12 cellular contexts compared by ENCODE assay signal in the genomic region with DNA sequence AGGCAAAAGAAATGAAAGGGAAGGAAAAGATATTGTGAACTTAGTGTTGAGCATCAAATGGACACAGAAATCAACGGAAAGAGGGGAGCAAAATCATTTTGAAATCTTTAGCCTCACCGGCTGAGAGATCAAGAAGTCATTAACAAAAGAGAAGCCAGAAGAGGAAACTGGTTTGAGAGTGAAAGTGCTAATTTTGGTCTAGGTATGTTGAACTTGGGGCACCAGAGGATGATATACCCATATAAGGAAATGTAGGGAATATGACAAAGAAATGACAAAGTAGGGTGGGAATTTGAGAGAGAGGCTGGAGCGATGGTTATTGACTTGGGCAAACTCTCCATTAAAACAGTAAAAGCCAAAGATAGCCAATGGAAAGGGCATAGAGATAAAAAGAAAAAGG.
"Had no signal": no experiment of that assay in that cellular context is flagged by ENCODE, and none has a peak within 500 bp of the region (broad histone marks: within the 10 kb centered on the region; RNA-seq: fewer than 3 reads in every experiment).

No MANE protein-coding gene starts in this region.

- H3K4me1 ChIP-seq: ascending aorta, gastrocnemius medialis, left lung, spleen had no signal

- H3K27me3 ChIP-seq: ascending aorta, gastrocnemius medialis, left lung, spleen had no signal

- H3K4me3 ChIP-seq: ascending aorta, coronary artery, gastrocnemius medialis, left lung, spleen had no signal

- H3K27ac ChIP-seq: ascending aorta, coronary artery, gastrocnemius medialis, left lung, spleen had no signal

- DNase-seq: activated CD4-positive, alpha-beta T cell treated with anti-CD3 and anti-CD28 coated beads for 1 hour; activated gamma-delta T cell; activated T-cell treated with anti-CD3 and anti-CD28 coated beads, Interleukin-2, amount 50 U/mL, for 72 hours; gastrocnemius medialis; head of caudate nucleus; left lung; nucleus accumbens; posterior cingulate gyrus; spleen; stimulated activated naive CD4-positive, alpha-beta T cell had no signal

- ATAC-seq: activated T-cell treated with anti-CD3 and anti-CD28 coated beads, Interleukin-2, amount 50 U/mL, for 72 hours; gastrocnemius medialis; left lung had no signal

- H3K9me3 ChIP-seq: ascending aorta, gastrocnemius medialis, left lung had no signal

- H3K36me3 ChIP-seq: ascending aorta, gastrocnemius medialis, left lung, spleen had no signal
